In the genomic region with DNA sequence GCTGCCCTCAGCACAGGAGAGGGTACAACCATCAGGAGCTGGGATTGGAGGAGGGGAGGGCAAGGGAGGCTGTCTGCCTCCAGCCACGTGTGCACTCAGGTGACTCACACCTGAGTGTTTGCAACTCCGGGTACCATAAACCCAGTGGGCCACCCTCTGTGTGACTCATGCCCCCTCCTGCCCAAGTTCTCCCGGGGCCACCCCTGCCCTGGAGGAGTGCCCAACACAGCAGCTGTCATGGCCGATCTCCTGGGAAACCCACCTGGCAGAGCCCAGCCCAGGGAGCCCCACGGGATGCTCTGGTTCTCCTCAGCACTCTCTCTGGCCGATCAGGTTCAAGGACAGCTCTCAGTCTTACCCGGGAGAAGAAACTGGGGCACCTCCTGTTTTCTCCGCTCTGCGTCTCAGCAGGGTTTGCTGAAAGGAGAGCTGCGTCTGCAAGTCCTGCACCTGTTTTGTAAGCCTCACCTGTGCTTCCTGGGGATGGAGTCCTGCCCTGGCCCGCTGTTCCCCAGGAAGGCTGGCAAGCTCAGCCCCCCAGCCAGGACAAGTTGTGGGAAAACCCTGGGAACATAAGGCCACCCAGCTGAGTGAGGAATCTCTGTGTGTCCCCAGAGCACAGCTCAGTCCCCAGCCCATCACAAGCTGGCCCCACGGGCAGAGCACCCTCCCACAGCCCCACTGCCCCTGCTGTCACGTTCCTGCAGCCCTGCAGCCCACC, we compare ENCODE assay signal across 7 cellular contexts. TPM values are rescaled to one million over a fixed set of nuclear protein-coding genes. Genes with fewer than 3 reads are reported as not detected.
DNase-seq lines count a peak whose midpoint lies in the region; TF ChIP-seq lines count a peak whose summit lies in the region.

No MANE protein-coding gene starts in this region.

- H3K27me3 ChIP-seq in left ventricle myocardium inferior (ENCODE audit: low read depth): no peaks in the 10 kb centered on the region

- no peaks in the 10 kb centered on the region for H3K36me3 ChIP-seq in left ventricle myocardium inferior

- no peak for TF ChIP-seq CTCF in left ventricle myocardium inferior (IDR thresholded peaks at IDR 0.05; ENCODE audit: borderline replicate concordance)

- H3K27ac ChIP-seq in left ventricle myocardium inferior (replicated peaks): peak overlapping the region; percentile 59

- H3K4me3 ChIP-seq in left ventricle myocardium inferior: peak overlapping the region; percentile 54

- intact Hi-C loops in left ventricle myocardium inferior (cut with micrococcal nuclease): no loop called here

- peaks cover 8% of the 10 kb centered on the region for H3K4me1 ChIP-seq in left ventricle myocardium inferior

- H3K9me3 ChIP-seq in left ventricle myocardium inferior (replicated peaks): no peaks in the 10 kb centered on the region

- DNase-seq in HK-2 (ENCODE audit: unreplicated experiment) (peak; percentile 28), SW480 (ENCODE audit: low spot score) (peak; percentile 67), left ventricle myocardium inferior (no peak), middle frontal gyrus (ENCODE audit: extremely low spot score, low spot score) (no peak), SIG-M5 (lab: John Stamatoyannopoulos, UW) (no peak), NCI-H2081 (lab: John Stamatoyannopoulos, UW) (no peak)
- peak; percentile 39 for DNase-seq in stimulated activated CD8-positive, alpha-beta memory T cell treated with anti-CD3 and anti-CD28 coated beads, Interleukin-4, amount 100 ng/mL, for 48 hours

RNA-seq across cellular contexts. Expression of a gene that starts 44.0 kb away (rescaled TPM):
- 63.5 TPM for total RNA-seq in left ventricle myocardium inferior

Comparison
In these comparisons a context has a peak if more than half of its experiments do, and no peak if none do; other contexts are left out.
1. DNase-seq: peak in HK-2 (single experiment), SW480 (single experiment) and stimulated activated CD8-positive, alpha-beta memory T cell treated with anti-CD3 and anti-CD28 coated beads, Interleukin-4, amount 100 ng/mL, for 48 hours (single experiment); none in left ventricle myocardium inferior (single experiment), middle frontal gyrus (single experiment), SIG-M5 (single experiment) and NCI-H2081 (0 of 2).